8 cellular contexts compared by ENCODE assay signal in genomic region chr10:104331208-104331838, GRCh38. TPM values are rescaled to one million over a fixed set of nuclear protein-coding genes. Genes with fewer than 3 reads are reported as not detected.
DNase-seq lines count a peak whose midpoint lies in the region; ATAC-seq lines count a peak whose summit lies in the region.

No MANE protein-coding gene starts in this region.

- H3K36me3 Mint-ChIP-seq in activated CD4-positive, alpha-beta T cell treated with anti-CD3 and anti-CD28 coated beads, Interleukin-2, amount 10 ng/mL, durations not matched to agents 7 days and 5 days (ENCODE audit: low read depth): peaks cover 31% of the 10 kb centered on the region
- peaks cover 45% of the 10 kb centered on the region for H3K36me3 Mint-ChIP-seq in stimulated activated effector memory CD8-positive, alpha-beta T cell treated with anti-CD3 and anti-CD28 coated beads, Interleukin-12 subunit alpha, Interleukin-12 subunit beta, amount 100 ng/mL, for 72 hours

- WGBS in adipose tissue, 3 donors: 24 to 52% (median 37%) methylated on average over 9 of the region's 9 CpGs

- POLR2A ChIA-PET in activated CD4-positive, alpha-beta T cell treated with anti-CD3 and anti-CD28 coated beads, Interleukin-2, amount 10 ng/mL, durations not matched to agents 7 days and 5 days (lab: Charles Lee): no interaction called here

- no peak for DNase-seq in activated CD4-positive, alpha-beta T cell treated with anti-CD3 and anti-CD28 coated beads, Interleukin-2, amount 10 ng/mL, durations not matched to agents 7 days and 5 days
- DNase-seq in activated CD4-positive, alpha-beta T cell treated with anti-CD3 and anti-CD28 coated beads, Interleukin-2, amount 50 U/mL, for 48 hours: no peak
- peak; percentile 76 for DNase-seq in iris pigment epithelial cell (ENCODE audit: low read depth)
- DNase-seq in stimulated activated effector memory CD8-positive, alpha-beta T cell treated with anti-CD3 and anti-CD28 coated beads, Interleukin-12 subunit alpha, Interleukin-12 subunit beta, amount 100 ng/mL, for 72 hours (ENCODE audit: low spot score in 2 of 2): no peak
- no peak for DNase-seq in hippocampal formation (lab: John Stamatoyannopoulos, UW)
- DNase-seq in amygdala (lab: John Stamatoyannopoulos, UW): no peak

- no peaks in the 10 kb centered on the region for H3K9me3 Mint-ChIP-seq in activated CD4-positive, alpha-beta T cell treated with anti-CD3 and anti-CD28 coated beads, Interleukin-2, amount 10 ng/mL, durations not matched to agents 7 days and 5 days
- no peaks in the 10 kb centered on the region for H3K9me3 Mint-ChIP-seq in stimulated activated effector memory CD8-positive, alpha-beta T cell treated with anti-CD3 and anti-CD28 coated beads, Interleukin-12 subunit alpha, Interleukin-12 subunit beta, amount 100 ng/mL, for 72 hours

- H3K4me1 Mint-ChIP-seq in activated CD4-positive, alpha-beta T cell treated with anti-CD3 and anti-CD28 coated beads, Interleukin-2, amount 10 ng/mL, durations not matched to agents 7 days and 5 days: peaks cover 97% of the 10 kb centered on the region
- H3K4me1 Mint-ChIP-seq in stimulated activated effector memory CD8-positive, alpha-beta T cell treated with anti-CD3 and anti-CD28 coated beads, Interleukin-12 subunit alpha, Interleukin-12 subunit beta, amount 100 ng/mL, for 72 hours: peaks cover 92% of the 10 kb centered on the region

- no peak overlapping the region for H3K4me3 Mint-ChIP-seq in activated CD4-positive, alpha-beta T cell treated with anti-CD3 and anti-CD28 coated beads, Interleukin-2, amount 10 ng/mL, durations not matched to agents 7 days and 5 days
- H3K4me3 Mint-ChIP-seq in stimulated activated effector memory CD8-positive, alpha-beta T cell treated with anti-CD3 and anti-CD28 coated beads, Interleukin-12 subunit alpha, Interleukin-12 subunit beta, amount 100 ng/mL, for 72 hours: peak overlapping the region; percentile 77

- CTCF ChIA-PET in activated CD4-positive, alpha-beta T cell treated with anti-CD3 and anti-CD28 coated beads, Interleukin-2, amount 10 ng/mL, durations not matched to agents 7 days and 5 days (lab: Charles Lee): no interaction called here

- peak overlapping the region; percentile 31 for H3K27ac Mint-ChIP-seq in activated CD4-positive, alpha-beta T cell treated with anti-CD3 and anti-CD28 coated beads, Interleukin-2, amount 10 ng/mL, durations not matched to agents 7 days and 5 days
- H3K27ac Mint-ChIP-seq in stimulated activated effector memory CD8-positive, alpha-beta T cell treated with anti-CD3 and anti-CD28 coated beads, Interleukin-12 subunit alpha, Interleukin-12 subunit beta, amount 100 ng/mL, for 72 hours: peak overlapping the region; percentile 87

- no peak for ATAC-seq in stimulated activated effector memory CD8-positive, alpha-beta T cell treated with anti-CD3 and anti-CD28 coated beads, Interleukin-12 subunit alpha, Interleukin-12 subunit beta, amount 100 ng/mL, for 72 hours
- ATAC-seq in HG03039 (IDR thresholded peaks at IDR 0.05; ENCODE audit: unreplicated experiment): no peak

- H3K27me3 Mint-ChIP-seq in activated CD4-positive, alpha-beta T cell treated with anti-CD3 and anti-CD28 coated beads, Interleukin-2, amount 10 ng/mL, durations not matched to agents 7 days and 5 days: no peaks in the 10 kb centered on the region

- H3K27ac ChIP-seq in adipose tissue (ENCODE audit: low read depth, low read length): peak overlapping the region; percentile 88

RNA-seq across cellular contexts. Expression of gene ITPRIP, which starts 6.9 kb away (rescaled TPM):
- 10 to 100 TPM; 24.9 to 26.5 TPM for total RNA-seq in activated CD4-positive, alpha-beta T cell treated with anti-CD3 and anti-CD28 coated beads, Interleukin-2, amount 10 ng/mL, durations not matched to agents 7 days and 5 days
- polyA plus RNA-seq in adipose tissue: 10 to 100 TPM in 1 of 3 donors, 1 to 10 TPM in 2; 4.6 to 35.0 (median 7.6) TPM

RNA-seq across cellular contexts. Expression of gene CFAP58, which starts 22.3 kb away (rescaled TPM):
- under 1 TPM; 0.22 to 0.27 TPM for total RNA-seq in activated CD4-positive, alpha-beta T cell treated with anti-CD3 and anti-CD28 coated beads, Interleukin-2, amount 10 ng/mL, durations not matched to agents 7 days and 5 days
- under 1 TPM in 2 of 3 donors, not detected in 1; 0.05 to 0.09 TPM for polyA plus RNA-seq in adipose tissue
